Comparison of ENCODE assay signal across 10 cellular contexts in the genomic region with DNA sequence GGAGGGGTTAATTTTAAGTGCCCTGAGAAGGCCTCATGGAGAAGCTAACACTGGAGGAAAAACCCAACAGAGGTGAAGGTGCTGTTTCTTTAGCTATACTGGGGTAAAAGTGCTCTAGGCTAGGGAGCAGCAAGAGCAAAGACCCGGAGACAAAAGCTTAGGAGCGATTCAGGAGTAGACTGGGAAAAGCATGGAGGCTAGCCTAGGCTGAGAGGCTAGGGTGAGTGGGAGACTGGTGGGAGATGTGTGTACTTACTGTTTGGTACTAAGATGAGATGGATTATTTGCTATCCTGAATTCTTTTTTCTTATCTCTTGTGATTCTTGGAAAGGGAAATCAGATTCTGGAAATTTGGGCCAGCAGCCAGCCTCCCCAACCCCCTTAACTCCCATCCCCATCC. TPM values are rescaled to one million over a fixed set of nuclear protein-coding genes. Genes with fewer than 3 reads are reported as not detected.
DNase-seq lines count a peak whose midpoint lies in the region; ATAC-seq, FAIRE-seq and TF ChIP-seq lines count a peak whose summit lies in the region.
"Had no signal": no experiment of that assay in that cellular context is flagged by ENCODE, and none has a peak within 500 bp of the region (broad histone marks: within the 10 kb centered on the region; RNA-seq: fewer than 3 reads in every experiment).

No MANE protein-coding gene starts in this region.

- H3K27ac Mint-ChIP-seq in activated naive CD4-positive, alpha-beta T cell treated with anti-CD3 and anti-CD28 coated beads, Interleukin-2, amount 50 U/mL, for 24 hours = peak overlapping the region; percentile 78
- no peak overlapping the region for H3K27ac Mint-ChIP-seq in activated CD4-positive, alpha-beta memory T cell treated with anti-CD3 and anti-CD28 coated beads, Interleukin-2, amount 10 ng/mL, durations not matched to agents 7 days and 5 days

- no peak for DNase-seq in activated naive CD4-positive, alpha-beta T cell treated with anti-CD3 and anti-CD28 coated beads, Interleukin-2, amount 50 U/mL, for 16 hours
- no peak for DNase-seq in activated CD4-positive, alpha-beta memory T cell treated with anti-CD3 and anti-CD28 coated beads, Interleukin-2, amount 10 ng/mL, durations not matched to agents 7 days and 5 days
- DNase-seq in D721Med (ENCODE audit: insufficient read length, low spot score) = no peak
- DNase-seq: DMS79, Peyer's patch had no signal

- H3K4me3 Mint-ChIP-seq in activated naive CD4-positive, alpha-beta T cell treated with anti-CD3 and anti-CD28 coated beads, Interleukin-2, amount 50 U/mL, for 24 hours = peak overlapping the region; percentile 93
- H3K4me3 Mint-ChIP-seq in activated CD4-positive, alpha-beta memory T cell treated with anti-CD3 and anti-CD28 coated beads, Interleukin-2, amount 10 ng/mL, durations not matched to agents 7 days and 5 days = peak overlapping the region; percentile 95

- H3K9me3 ChIP-seq in iPS-18a (ENCODE audit: control insufficient read depth, low read depth, low read length) (no peaks in the 10 kb centered on the region), subcutaneous abdominal adipose tissue (ENCODE audit: control insufficient read depth in 5 of 5, low read length in 5 of 5) (peaks cover 0 to 3% (median 0%) of the 10 kb centered on the region in 5 donors)
- H3K9me3 ChIP-seq: Peyer's patch had no signal

- POLR2A ChIA-PET in activated CD4-positive, alpha-beta memory T cell treated with anti-CD3 and anti-CD28 coated beads, Interleukin-2, amount 10 ng/mL, durations not matched to agents 7 days and 5 days (lab: Charles Lee) = interaction anchor here (1.3 kb wide), 1 partner anchor 15 kb away, joined by 3 read pairs; no protein-coding TSS in a partner anchor

- H3K36me3 ChIP-seq in iPS-18a (ENCODE audit: control insufficient read depth, low read depth, low read length) = peaks cover 9% of the 10 kb centered on the region
- H3K36me3 ChIP-seq in subcutaneous abdominal adipose tissue (ENCODE audit: control insufficient read depth in 5 of 5, insufficient read depth in 5 of 5, low read length in 5 of 5) = peaks cover 0 to 7% (median 6%) of the 10 kb centered on the region in 5 donors

- H3K4me1 ChIP-seq in iPS-18a (ENCODE audit: control insufficient read depth, low read depth, low read length) (peaks cover 17% of the 10 kb centered on the region), subcutaneous abdominal adipose tissue (ENCODE audit: control insufficient read depth in 5 of 5, insufficient read depth in 5 of 5, low read length in 5 of 5) (peaks cover 0 to 48% (median 35%) of the 10 kb centered on the region in 5 donors)

- H3K27me3 ChIP-seq in iPS-18a (ENCODE audit: control insufficient read depth, insufficient read depth, low read length) (no peaks in the 10 kb centered on the region), subcutaneous abdominal adipose tissue (ENCODE audit: control insufficient read depth in 5 of 5, insufficient read depth in 4 of 5, low read length in 5 of 5) (no peaks in the 10 kb centered on the region)
- H3K27me3 ChIP-seq: Peyer's patch had no signal

- TF ChIP-seq CTCF in D721Med (IDR thresholded peaks at IDR 0.05; ENCODE audit: insufficient read depth, missing control alignments) = no peak

- no peaks in the 10 kb centered on the region for H3K27me3 Mint-ChIP-seq in activated naive CD4-positive, alpha-beta T cell treated with anti-CD3 and anti-CD28 coated beads, Interleukin-2, amount 50 U/mL, for 24 hours
- H3K27me3 Mint-ChIP-seq in activated CD4-positive, alpha-beta memory T cell treated with anti-CD3 and anti-CD28 coated beads, Interleukin-2, amount 10 ng/mL, durations not matched to agents 7 days and 5 days = peaks cover 3% of the 10 kb centered on the region

- peaks cover 9% of the 10 kb centered on the region for H3K36me3 Mint-ChIP-seq in activated naive CD4-positive, alpha-beta T cell treated with anti-CD3 and anti-CD28 coated beads, Interleukin-2, amount 50 U/mL, for 24 hours
- peaks cover 37% of the 10 kb centered on the region for H3K36me3 Mint-ChIP-seq in activated CD4-positive, alpha-beta memory T cell treated with anti-CD3 and anti-CD28 coated beads, Interleukin-2, amount 10 ng/mL, durations not matched to agents 7 days and 5 days (ENCODE audit: low read depth)

- peaks cover 53% of the 10 kb centered on the region for H3K4me1 Mint-ChIP-seq in activated naive CD4-positive, alpha-beta T cell treated with anti-CD3 and anti-CD28 coated beads, Interleukin-2, amount 50 U/mL, for 24 hours
- H3K4me1 Mint-ChIP-seq in activated CD4-positive, alpha-beta memory T cell treated with anti-CD3 and anti-CD28 coated beads, Interleukin-2, amount 10 ng/mL, durations not matched to agents 7 days and 5 days = peaks cover 46% of the 10 kb centered on the region

- H3K27ac ChIP-seq in iPS-18a (ENCODE audit: low read length) = no peak overlapping the region
- no peak overlapping the region for H3K27ac ChIP-seq in subcutaneous abdominal adipose tissue (ENCODE audit: low read depth, low read length)
- H3K27ac ChIP-seq: Peyer's patch had no signal

- CTCF ChIA-PET in activated CD4-positive, alpha-beta memory T cell treated with anti-CD3 and anti-CD28 coated beads, Interleukin-2, amount 10 ng/mL, durations not matched to agents 7 days and 5 days (lab: Charles Lee) = no interaction called here

- no peak for ATAC-seq in HG03175 (IDR thresholded peaks at IDR 0.05; ENCODE audit: unreplicated experiment)
- ATAC-seq in HG03442 (IDR thresholded peaks at IDR 0.05; ENCODE audit: unreplicated experiment) = no peak

- no peaks in the 10 kb centered on the region for H3K9me3 Mint-ChIP-seq in activated naive CD4-positive, alpha-beta T cell treated with anti-CD3 and anti-CD28 coated beads, Interleukin-2, amount 50 U/mL, for 24 hours
- no peaks in the 10 kb centered on the region for H3K9me3 Mint-ChIP-seq in activated CD4-positive, alpha-beta memory T cell treated with anti-CD3 and anti-CD28 coated beads, Interleukin-2, amount 10 ng/mL, durations not matched to agents 7 days and 5 days

- FAIRE-seq in D721Med (lab: Jason Lieb, UNC) = no peak

- H3K4me3 ChIP-seq in iPS-18a (ENCODE audit: low read length) = peak overlapping the region; percentile 90
- H3K4me3 ChIP-seq in subcutaneous abdominal adipose tissue (ENCODE audit: low read depth in 1 of 5, low read length in 5 of 5) = no peak overlapping the region

- H3K9ac ChIP-seq in iPS-18a (ENCODE audit: low read length) (peak overlapping the region; percentile 79), subcutaneous abdominal adipose tissue (ENCODE audit: low read length in 5 of 5) (peak overlapping the region in 3 of 5 donors; percentile 15 to 100 (median 19))

RNA-seq across cellular contexts. Expression of gene GIGYF2, which starts 2.0 kb away (rescaled TPM):
- 10 to 100 TPM; 56.5 to 59.9 TPM for total RNA-seq in activated CD4-positive, alpha-beta memory T cell treated with anti-CD3 and anti-CD28 coated beads, Interleukin-2, amount 10 ng/mL, durations not matched to agents 7 days and 5 days
